ENCODE assay signal across 8 cellular contexts in genomic region chr4:86453611-86454072, GRCh38.
A peak's percentile ranks its signal among the peaks of the same experiment; 100 is the strongest.
DNase-seq lines count a peak whose midpoint lies in the region; ATAC-seq and TF ChIP-seq lines count a peak whose summit lies in the region.
"Not testable (repeated sequence)": the region's sequence is repeated elsewhere in the genome, so short reads cannot be mapped to it uniquely, and the experiment has no call there.

No MANE protein-coding gene starts in this region.

- not testable (repeated sequence) for H3K36me3 ChIP-seq in A673 (ENCODE audit: insufficient read depth, low read length, poor library complexity, severe bottlenecking); SJCRH30; prostate gland

- POLR2A ChIA-PET in A673 (lab: Charles Lee; ENCODE audit: low non-redundant PET) = not testable (repeated sequence)

- DNase-seq in A673 (ENCODE audit: low spot score) (peak; percentile 75), H4 (ENCODE audit: low spot score) (peak; percentile 37), NCI-H1436 (lab: John Stamatoyannopoulos, UW) (peak; percentile 86), NCI-H2227 treated with DMSO at 0.1 percent for 48 hours (lab: John Stamatoyannopoulos, UW) (peak; percentile 57), SJCRH30 (peak; percentile 88 to 89), epithelial cell of prostate (ENCODE audit: low read depth, low spot score) (peak; percentile 41), right cardiac atrium (peak in 2 of 3 donors; percentile 50 to 54), prostate gland (ENCODE audit: low spot score) (peak; percentile 45)

- not testable (repeated sequence) for H3K9me3 ChIP-seq in A673 (ENCODE audit: low read depth, low read length, poor library complexity, severe bottlenecking); SJCRH30 (replicated peaks); right cardiac atrium (ENCODE audit: control insufficient read depth, low read length); prostate gland

- H3K27me3 ChIP-seq in A673 (replicated peaks; ENCODE audit: insufficient read depth, low read depth, low read length, poor library complexity); SJCRH30; right cardiac atrium (ENCODE audit: control insufficient read depth, insufficient read depth); prostate gland (replicated peaks; ENCODE audit: insufficient read depth): not testable (repeated sequence)

- TF ChIP-seq CTCF in A673 (conservative IDR thresholded peaks at IDR 0.05; ENCODE audit: low read depth, low read length); prostate gland (IDR thresholded peaks at IDR 0.05): not testable (repeated sequence)

- 57% methylated on average over 2 of the region's 2 CpGs for WGBS in right cardiac atrium
- 30% methylated on average over 2 of the region's 2 CpGs for whole genome bisulfite sequencing in prostate gland

- not testable (repeated sequence) for BruUV-seq in A673 (replicated peaks; lab: Mats Ljungman, UMichigan)

- TF ChIP-seq POLR2A in prostate gland (IDR thresholded peaks at IDR 0.05) = not testable (repeated sequence)

- H3K4me1 ChIP-seq in A673 (ENCODE audit: insufficient read depth, low read length, poor library complexity, severe bottlenecking) = peaks cover 11% of the 10 kb centered on the region
- H3K4me1 ChIP-seq in SJCRH30 = peaks cover 38% of the 10 kb centered on the region
- not testable (repeated sequence) for H3K4me1 ChIP-seq in right cardiac atrium (ENCODE audit: control insufficient read depth, insufficient read depth, low read length); prostate gland (replicated peaks)

- CTCF ChIA-PET in A673 (lab: Charles Lee) = not testable (repeated sequence)

- peak in 1 of 2 donors; percentile 10 for ATAC-seq in right cardiac atrium

- H3K27ac ChIP-seq in A673 (ENCODE audit: low read depth, low read length, poor library complexity, severe bottlenecking); right cardiac atrium (ENCODE audit: low read length): not testable (repeated sequence)
- H3K27ac ChIP-seq in SJCRH30 = peak overlapping the region; percentile 57
- peak overlapping the region; percentile 69 for H3K27ac ChIP-seq in epithelial cell of prostate
- peak overlapping the region; percentile 60 to 67 for H3K27ac ChIP-seq in prostate gland

- intact Hi-C loops in A673 (cut with micrococcal nuclease; ENCODE audit: unreplicated experiment); right cardiac atrium (cut with DNase I): not testable (repeated sequence)
- intact Hi-C loops in prostate gland (cut with DNase I) = loop anchor here (10.0 kb wide), 1 partner anchor 179 kb away; no protein-coding TSS in a partner anchor

- H3K4me3 ChIP-seq in A673 (ENCODE audit: low read depth, low read length, poor library complexity, severe bottlenecking); right cardiac atrium (ENCODE audit: low read length): not testable (repeated sequence)
- H3K4me3 ChIP-seq in SJCRH30 (peak overlapping the region; percentile 16), prostate gland (peak overlapping the region in 1 of 2 donors; percentile 30)

Comparison
In these comparisons a context has a peak if more than half of its experiments do, and no peak if none do; other contexts are left out.
1. DNase-seq: peak in every context shown above with its lines; median percentile 88 in SJCRH30; 86 in NCI-H1436; 75 in A673; 57 in NCI-H2227 treated with DMSO at 0.1 percent for 48 hours; 52 in right cardiac atrium; 45 in prostate gland; 41 in epithelial cell of prostate; 37 in H4.